ENCODE assay signal across 10 cellular contexts in the genomic region with DNA sequence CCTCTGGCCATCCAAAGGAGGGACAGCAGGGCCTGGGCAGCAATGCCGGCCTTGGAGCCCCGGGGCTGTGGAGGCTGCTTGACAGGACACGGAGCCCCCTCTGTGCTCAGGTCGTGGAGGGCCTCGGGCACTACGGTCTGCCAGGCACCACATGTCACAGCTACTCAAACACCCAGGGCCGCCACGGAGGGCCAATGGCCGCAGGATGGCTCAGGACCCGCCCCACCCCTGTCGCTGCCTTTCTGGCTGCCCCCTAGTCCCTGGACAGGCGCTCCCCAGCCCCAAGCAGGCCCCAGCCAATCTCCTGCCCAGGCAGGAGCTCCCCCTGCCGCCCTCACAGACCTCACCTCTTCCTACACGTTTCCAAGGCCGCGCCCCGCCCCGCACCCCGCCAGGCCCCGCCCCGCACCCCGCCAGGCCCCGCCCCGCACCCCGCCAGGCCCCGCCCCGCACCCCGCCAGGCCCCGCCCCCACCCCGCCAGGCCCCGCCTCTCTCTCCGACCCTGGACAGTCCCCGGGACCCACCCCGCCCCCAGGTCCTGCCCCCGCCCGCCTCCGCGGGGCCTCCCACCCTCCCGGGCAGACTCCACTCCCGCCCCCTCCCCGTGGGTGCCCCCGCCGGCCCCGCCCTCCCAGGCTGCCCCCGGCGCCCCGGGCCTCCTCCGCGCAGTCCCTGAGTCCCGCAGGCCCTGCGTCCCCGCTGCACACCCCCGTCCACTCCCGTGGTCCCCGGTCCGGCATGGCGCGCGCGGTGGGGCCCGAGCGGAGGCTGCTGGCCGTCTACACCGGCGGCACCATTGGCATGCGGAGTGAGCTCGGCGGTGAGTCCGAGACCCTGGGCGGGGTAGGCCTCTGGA. TPM values are rescaled to one million over a fixed set of nuclear protein-coding genes. Genes with fewer than 3 reads are reported as not detected.
DNase-seq lines count a peak whose midpoint lies in the region; ATAC-seq and TF ChIP-seq lines count a peak whose summit lies in the region.
"Had no signal": no experiment of that assay in that cellular context is flagged by ENCODE, and none has a peak within 500 bp of the region (broad histone marks: within the 10 kb centered on the region; RNA-seq: fewer than 3 reads in every experiment).

Gene ASPG, plus strand, starts transcription at position 669 of the 857 bp plus-strand sequence. Its CDS starts 71 bp downstream, at position 740.

- no peak for TF ChIP-seq CTCF in mammary epithelial cell (conservative IDR thresholded peaks at IDR 0.05 in 1 of 2, IDR thresholded peaks at IDR 0.05 in 1 of 2; ENCODE audit: extremely low read depth in 1 of 2, insufficient read depth in 1 of 2, low read depth in 1 of 2, low read length in 2 of 2)
- no peak for TF ChIP-seq CTCF in colonic mucosa (IDR thresholded peaks at IDR 0.05)
- TF ChIP-seq CTCF in lower leg skin (IDR thresholded peaks at IDR 0.05) = no peak

- H3K4me1 ChIP-seq in mammary epithelial cell (ENCODE audit: insufficient read depth, low read length) (no peaks in the 10 kb centered on the region), colonic mucosa (peaks cover 49% of the 10 kb centered on the region), urinary bladder (ENCODE audit: insufficient read depth) (no peaks in the 10 kb centered on the region)

- no TSS peak for BruUV-seq in mammary epithelial cell (replicated peaks; lab: Mats Ljungman, UMichigan)

- no peak for TF ChIP-seq POLR2A in lower leg skin (IDR thresholded peaks at IDR 0.05)

- H3K79me2 ChIP-seq in mammary epithelial cell (ENCODE audit: insufficient read depth, low read length) = no peaks in the 10 kb centered on the region

- H3K36me3 ChIP-seq in mammary epithelial cell (ENCODE audit: insufficient read depth, low read length) (no peaks in the 10 kb centered on the region), colonic mucosa (no peaks in the 10 kb centered on the region), urinary bladder (ENCODE audit: insufficient read depth) (no peaks in the 10 kb centered on the region)

- H3K27me3 ChIP-seq in mammary epithelial cell (ENCODE audit: insufficient read depth, low read length) (peaks cover 11% of the 10 kb centered on the region), colonic mucosa (peaks cover 7% of the 10 kb centered on the region)

- H3K4me2 ChIP-seq in mammary epithelial cell (ENCODE audit: insufficient read depth, low read depth, low read length) = no peak within 1 kb of the TSS

- in situ Hi-C loops in T47D (cut with HindIII; ENCODE audit: low pct_unique_long_range_greater_than_20kb, low sequenced_read_pairs) (no loop called here), mammary epithelial cell (cut with MboI; ENCODE audit: low sequenced_read_pairs in 2 of 2) (no loop called here)

- H3K9me3 ChIP-seq in mammary epithelial cell (replicated peaks; ENCODE audit: insufficient read depth, low read length) (no peaks in the 10 kb centered on the region), colonic mucosa (no peaks in the 10 kb centered on the region)

- H3K9ac ChIP-seq in mammary epithelial cell (ENCODE audit: insufficient read depth, low read length) (no peak within 1 kb of the TSS), colonic mucosa (ENCODE audit: low read depth in 2 of 2, low read length in 2 of 2) (peak within 1 kb of the TSS; percentile 55 to 71)

- WGBS in mammary epithelial cell (ENCODE audit: low coverage, missing lambda C conversion rate) = no CpG with 5 or more reads among the region's 70 CpGs
- WGBS in lower leg skin, 2 donors = 10 to 11% methylated on average over 8 to 18 of the region's 70 CpGs
- 8% methylated on average over 70 of the region's 70 CpGs for WGBS in urinary bladder

- no peak for ATAC-seq in GM19324 (IDR thresholded peaks at IDR 0.05; ENCODE audit: low FRiP score, unreplicated experiment)

- H2AFZ ChIP-seq in mammary epithelial cell (ENCODE audit: low read depth, low read length) = no peak within 1 kb of the TSS

- CTCF ChIA-PET in mammary epithelial cell (lab: Charles Lee; ENCODE audit: low non-redundant PET) = no interaction called here

- intact Hi-C loops in mammary epithelial cell (cut with micrococcal nuclease) = no loop called here
- intact Hi-C loops in colonic mucosa (cut with DNase I) = no loop called here
- intact Hi-C loops in lower leg skin (cut with DNase I; ENCODE audit: low total_unique reads) = loop anchor here (5.0 to 10.0 kb wide), 2 partner anchors 477 to 560 kb away; no protein-coding TSS in a partner anchor

- dilution Hi-C loops in mammary epithelial cell (cut with HindIII; ENCODE audit: low sequenced_read_pairs) = loop anchor here (5.0 kb wide), 2 partner anchors 42 to 507 kb away; no protein-coding TSS in a partner anchor

- DNase-seq in T47D (ENCODE audit: low read depth in 1 of 2, low spot score in 1 of 2) (peak; percentile 81 to 87), mammary epithelial cell (no peak), colonic mucosa (peak; percentile 68), lower leg skin (ENCODE audit: low spot score in 2 of 2) (no peak), AML-193 (lab: John Stamatoyannopoulos, UW) (no peak), DMS114 treated with DMSO at 0.1 percent for 48 hours (lab: John Stamatoyannopoulos, UW; ENCODE audit: unreplicated experiment) (no peak)
- DNase-seq: C1 segment of cervical spinal cord, NCI-H446 had no signal

- no peaks in the 10 kb centered on the region for H4K20me1 ChIP-seq in mammary epithelial cell (ENCODE audit: insufficient read depth, low read length)

- H3K27ac ChIP-seq in mammary epithelial cell (ENCODE audit: insufficient read depth, low read depth, low read length) = no peak within 1 kb of the TSS
- no peak within 1 kb of the TSS for H3K27ac ChIP-seq in colonic mucosa
- H3K27ac ChIP-seq in urinary bladder (ENCODE audit: low read depth) = no peak within 1 kb of the TSS

- H3K4me3 ChIP-seq in mammary epithelial cell (replicated peaks in 1 of 3; ENCODE audit: insufficient read depth in 1 of 3, low read depth in 2 of 3, low read length in 3 of 3) (no peak within 1 kb of the TSS), colonic mucosa (no peak within 1 kb of the TSS), lower leg skin (ENCODE audit: low read depth, poor library complexity, severe bottlenecking) (no peak within 1 kb of the TSS), urinary bladder (ENCODE audit: low read depth, low read length) (peak within 1 kb of the TSS; percentile 40)

RNA-seq across cellular contexts. Expression of gene ASPG, which starts in this region (rescaled TPM):
- total RNA-seq in mammary epithelial cell = under 1 TPM in 1 of 2 donors, not detected in 1; 0.09 TPM
- polyA plus RNA-seq in mammary epithelial cell = not detected
- polyA minus RNA-seq in mammary epithelial cell = not detected
- total RNA-seq in colonic mucosa = 1 to 10 TPM; 1.4 to 7.5 TPM
- 10 to 100 TPM; 12.1 to 56.6 (median 25.4) TPM for total RNA-seq in lower leg skin
- 2.2 TPM for total RNA-seq in urinary bladder
- polyA plus RNA-seq in urinary bladder = 2.7 TPM

Comparison
In these comparisons a context has a peak if more than half of its experiments do, and no peak if none do; other contexts are left out.
1. DNase-seq: peak in T47D (2 of 2) and colonic mucosa (single experiment); none in mammary epithelial cell (single experiment), lower leg skin (0 of 2), AML-193 (0 of 2) and DMS114 treated with DMSO at 0.1 percent for 48 hours (single experiment).